In genomic region chr12:114355389-114356088, GRCh38 we compare ENCODE assay signal across 16 cellular contexts. TPM values are rescaled to one million over a fixed set of nuclear protein-coding genes. Genes with fewer than 3 reads are reported as not detected.
DNase-seq lines count a peak whose midpoint lies in the region; ATAC-seq and TF ChIP-seq lines count a peak whose summit lies in the region.
"Had no signal": no experiment of that assay in that cellular context is flagged by ENCODE, and none has a peak within 500 bp of the region (broad histone marks: within the 10 kb centered on the region; RNA-seq: fewer than 3 reads in every experiment).

No MANE protein-coding gene starts in this region.

- no peaks in the 10 kb centered on the region for H3K4me1 Mint-ChIP-seq in progenitor cell of endocrine pancreas (ENCODE audit: low read depth)
- no peaks in the 10 kb centered on the region for H3K4me1 Mint-ChIP-seq in naive thymus-derived CD8-positive, alpha-beta T cell
- H3K4me1 Mint-ChIP-seq: activated naive CD4-positive, alpha-beta T cell treated with anti-CD3 and anti-CD28 coated beads, Interleukin-2, amount 50 U/mL, for 24 hours had no signal

- H2AFZ ChIP-seq in fibroblast of lung (ENCODE audit: low read length), result no peak overlapping the region

- H3K27me3 ChIP-seq in fibroblast of lung (ENCODE audit: control insufficient read depth, insufficient read depth, low read length), result no peaks in the 10 kb centered on the region
- H3K27me3 ChIP-seq: right lobe of liver had no signal

- DNase-seq in NCI-H82 (lab: John Stamatoyannopoulos, UW), result peak; percentile 16
- no peak for DNase-seq in NCI-H82 treated with DMSO at 0.1 percent for 48 hours (lab: John Stamatoyannopoulos, UW; ENCODE audit: unreplicated experiment)
- peak in 1 of 2 donors; percentile 24 for DNase-seq in fibroblast of lung (ENCODE audit: low read depth in 2 of 2)
- no peak for DNase-seq in progenitor cell of endocrine pancreas (ENCODE audit: low spot score, unreplicated experiment)
- no peak for DNase-seq in retina
- DNase-seq in naive thymus-derived CD8-positive, alpha-beta T cell, result no peak
- DNase-seq: activated CD4-positive, CD25-positive, alpha-beta regulatory T cell treated with anti-CD3 and anti-CD28 coated beads, Interleukin-2, amount 50 U/mL, for 72 hours; GDM1; NCI-H146; right lobe of liver; transverse colon had no signal

- no peaks in the 10 kb centered on the region for H3K9me3 Mint-ChIP-seq in progenitor cell of endocrine pancreas (ENCODE audit: low read depth)
- H3K9me3 Mint-ChIP-seq in naive thymus-derived CD8-positive, alpha-beta T cell, result peaks cover 0 to 14% (median 6%) of the 10 kb centered on the region in 9 donors
- H3K9me3 Mint-ChIP-seq: dendritic cell treated with granulocyte-macrophage colony-stimulating factor and Interleukin-4, amounts not matched to agents 40 ng/mL and 50 ng/mL, for 4 days had no signal

- H3K27ac Mint-ChIP-seq in progenitor cell of endocrine pancreas, result no peak overlapping the region
- no peak overlapping the region for H3K27ac Mint-ChIP-seq in naive thymus-derived CD8-positive, alpha-beta T cell
- H3K27ac Mint-ChIP-seq: activated naive CD4-positive, alpha-beta T cell treated with anti-CD3 and anti-CD28 coated beads, Interleukin-2, amount 50 U/mL, for 24 hours; dendritic cell treated with granulocyte-macrophage colony-stimulating factor and Interleukin-4, amounts not matched to agents 40 ng/mL and 50 ng/mL, for 4 days had no signal

- no peak overlapping the region for H3K4me2 ChIP-seq in fibroblast of lung (ENCODE audit: extremely low read depth, insufficient read depth, low read length)

- H4K20me1 ChIP-seq in fibroblast of lung (ENCODE audit: control insufficient read depth, extremely low read depth, insufficient read depth, low read length), result no peaks in the 10 kb centered on the region

- no peak overlapping the region for H3K27ac ChIP-seq in fibroblast of lung (ENCODE audit: insufficient read depth, low read length)
- H3K27ac ChIP-seq: right lobe of liver, transverse colon had no signal

- no peak overlapping the region for H3K9ac ChIP-seq in fibroblast of lung (ENCODE audit: insufficient read depth, low read length)

- no peaks in the 10 kb centered on the region for H3K79me2 ChIP-seq in fibroblast of lung (ENCODE audit: control insufficient read depth, insufficient read depth, low read length)

- H3K36me3 ChIP-seq in fibroblast of lung (ENCODE audit: control insufficient read depth, insufficient read depth, low read length), result peaks cover 10% of the 10 kb centered on the region
- H3K36me3 ChIP-seq: right lobe of liver, transverse colon had no signal

- TF ChIP-seq CTCF in LNCAP (IDR thresholded peaks at IDR 0.05) (0 out of 2 replicates have a peak, but pooled peaks have one; percentile 17), fibroblast of lung (conservative IDR thresholded peaks at IDR 0.05 in 1 of 2, IDR thresholded peaks at IDR 0.05 in 1 of 2; ENCODE audit: low read depth in 1 of 2, low read length in 2 of 2) (peak; percentile 18 to 42), progenitor cell of endocrine pancreas (IDR thresholded peaks at IDR 0.05; ENCODE audit: unreplicated experiment) (peak; percentile 26)

- no peak overlapping the region for H3K4me3 Mint-ChIP-seq in progenitor cell of endocrine pancreas (ENCODE audit: low read depth)
- no peak overlapping the region for H3K4me3 Mint-ChIP-seq in naive thymus-derived CD8-positive, alpha-beta T cell
- H3K4me3 Mint-ChIP-seq: activated naive CD4-positive, alpha-beta T cell treated with anti-CD3 and anti-CD28 coated beads, Interleukin-2, amount 50 U/mL, for 24 hours; dendritic cell treated with granulocyte-macrophage colony-stimulating factor and Interleukin-4, amounts not matched to agents 40 ng/mL and 50 ng/mL, for 4 days had no signal

- H3K9me3 ChIP-seq in fibroblast of lung (ENCODE audit: control insufficient read depth, insufficient read depth, low read depth, low read length), result no peaks in the 10 kb centered on the region
- H3K9me3 ChIP-seq: right lobe of liver, transverse colon had no signal

- POLR2A ChIA-PET in naive thymus-derived CD8-positive, alpha-beta T cell (lab: Charles Lee), result no interaction called here

- H3K27me3 Mint-ChIP-seq in progenitor cell of endocrine pancreas, result peaks cover 15% of the 10 kb centered on the region
- H3K27me3 Mint-ChIP-seq in naive thymus-derived CD8-positive, alpha-beta T cell, result peaks cover 8 to 40% (median 12%) of the 10 kb centered on the region in 5 donors

- no peak for ATAC-seq in GM19397 (IDR thresholded peaks at IDR 0.05; ENCODE audit: unreplicated experiment)
- no peak for ATAC-seq in naive thymus-derived CD8-positive, alpha-beta T cell

- H3K36me3 Mint-ChIP-seq in progenitor cell of endocrine pancreas (ENCODE audit: insufficient read depth), result no peaks in the 10 kb centered on the region
- peaks cover 0 to 7% (median 0%) of the 10 kb centered on the region in 3 donors for H3K36me3 Mint-ChIP-seq in naive thymus-derived CD8-positive, alpha-beta T cell
- H3K36me3 Mint-ChIP-seq: activated naive CD4-positive, alpha-beta T cell treated with anti-CD3 and anti-CD28 coated beads, Interleukin-2, amount 50 U/mL, for 24 hours had no signal

- H3K4me1 ChIP-seq in fibroblast of lung (ENCODE audit: control insufficient read depth, extremely low read depth, insufficient read depth, low read length), result no peaks in the 10 kb centered on the region
- H3K4me1 ChIP-seq: right lobe of liver, transverse colon had no signal

- H3K4me3 ChIP-seq in fibroblast of lung (replicated peaks in 1 of 4; ENCODE audit: control extremely low read depth in 1 of 4, insufficient read depth in 1 of 4, low read depth in 3 of 4, low read length in 4 of 4), result no peak overlapping the region
- H3K4me3 ChIP-seq: right lobe of liver, transverse colon had no signal

RNA-seq across cellular contexts. Expression of gene TBX5, which starts 50.4 kb away (rescaled TPM):
- total RNA-seq in fibroblast of lung (13.1 and 16.8 TPM in 2 replicates), progenitor cell of endocrine pancreas (not detected in 2 replicates)
- 15.9 and 19.4 TPM in 2 replicates for polyA plus RNA-seq in fibroblast of lung
- polyA plus RNA-seq in fibroblast of lung (2012), result 11.2 and 14.7 TPM in 2 replicates
- polyA minus RNA-seq in fibroblast of lung (ENCODE audit: low replicate concordance), result 29.6 and 41.9 TPM in 2 replicates
- total RNA-seq in naive thymus-derived CD8-positive, alpha-beta T cell, result not detected
- not detected for polyA plus RNA-seq in naive thymus-derived CD8-positive, alpha-beta T cell
- total RNA-seq: glomerular endothelial cell, right lobe of liver, transverse colon had no signal

Comparison
In these comparisons a context has a peak if more than half of its experiments do, and no peak if none do; other contexts are left out.
1. RNA of gene TBX5, which starts 50.4 kb away (total RNA-seq): 13.1 to 16.8 TPM in fibroblast of lung; not detected in progenitor cell of endocrine pancreas and not detected in naive thymus-derived CD8-positive, alpha-beta T cell; every median in the first group is over 10 times any median in the second.
2. Peak in every context shown above with its lines, with median percentiles within 50 percentile points of each other: CTCF ChIP-seq.